ENCODE assay signal across 30 cellular contexts in genomic region chr2:137117385-137117784, GRCh38.
A peak's percentile ranks its signal among the peaks of the same experiment; 100 is the strongest.
DNase-seq lines count a peak whose midpoint lies in the region; ATAC-seq, FAIRE-seq and TF ChIP-seq lines count a peak whose summit lies in the region.
"Had no signal": no experiment of that assay in that cellular context is flagged by ENCODE, and none has a peak within 500 bp of the region (broad histone marks: within the 10 kb centered on the region; RNA-seq: fewer than 3 reads in every experiment).

No MANE protein-coding gene starts in this region.

- H3K4me3 ChIP-seq in HepG2 (replicated peaks in 1 of 3; ENCODE audit: insufficient read depth in 1 of 3, low read depth in 2 of 3, low read length in 3 of 3) (no peak overlapping the region), right lobe of liver (no peak overlapping the region), astrocyte of the spinal cord (ENCODE audit: low read depth, low read length) (no peak overlapping the region), left ventricle myocardium inferior (no peak overlapping the region)
- H3K4me3 ChIP-seq: neural progenitor cell, prostate gland, smooth muscle cell, upper lobe of right lung had no signal

- TF ChIP-seq EP300 in HepG2 (IDR thresholded peaks at IDR 0.05; ENCODE audit: low read depth in 2 of 2, low read length in 2 of 2) (no peak), HepG2 (CRISPR knock-in tag; IDR thresholded peaks at IDR 0.05; ENCODE audit: borderline replicate concordance) (no peak)

- no TSS peak for BruUV-seq in HepG2 (replicated peaks; lab: Mats Ljungman, UMichigan)

- peak; percentile 38 for DNase-seq in HepG2 (ENCODE audit: low spot score)
- DNase-seq in right lobe of liver = no peak
- DNase-seq in astrocyte of the spinal cord (ENCODE audit: low read depth, low spot score) = peak; percentile 24
- peak; percentile 70 for DNase-seq in iris pigment epithelial cell (ENCODE audit: low read depth)
- no peak for DNase-seq in left ventricle myocardium inferior
- no peak for DNase-seq in iPS-NIHi11 (ENCODE audit: low spot score)
- DNase-seq: 8988T; activated CD4-positive, alpha-beta T cell treated with anti-CD3 and anti-CD28 coated beads, Interleukin-2, amount 50 U/mL, for 4 hours; activated CD4-positive, CD25-positive, alpha-beta regulatory T cell; aorta; BE2C; DMS153; foreskin melanocyte; NCI-H1048; NCI-H1930; NCI-H2227 treated with DMSO at 0.1 percent for 48 hours; NCI-H69; stimulated activated CD4-positive, alpha-beta T cell treated with anti-CD3 and anti-CD28 coated beads, Interleukin-2, amount 100 ng/mL, for 24 hours; T1000; upper lobe of right lung had no signal

- no peak for TF ChIP-seq POLR2A in HepG2 (IDR thresholded peaks at IDR 0.05; ENCODE audit: insufficient read depth in 1 of 2, low read depth in 2 of 2, low read length in 2 of 2)
- no peak for TF ChIP-seq POLR2A in right lobe of liver (IDR thresholded peaks at IDR 0.05)

- FAIRE-seq in HepG2 (lab: Jason Lieb, UNC) = no peak
- FAIRE-seq: G401.6, GM18507, H1, keratinocyte had no signal

- H3K79me2 ChIP-seq in HepG2 (ENCODE audit: insufficient read depth, low read length) = no peaks in the 10 kb centered on the region

- no peak overlapping the region for H3K9ac ChIP-seq in HepG2 (ENCODE audit: insufficient read depth, low read depth, low read length)
- H3K9ac ChIP-seq: neural progenitor cell had no signal

- no peaks in the 10 kb centered on the region for H4K20me1 ChIP-seq in HepG2 (ENCODE audit: insufficient read depth, low read length)

- POLR2A ChIA-PET in HepG2 (lab: Yijun Ruan, JAX) = no interaction called here

- no peaks in the 10 kb centered on the region for H3K9me3 ChIP-seq in HepG2 (ENCODE audit: low read length)
- H3K9me3 ChIP-seq in right lobe of liver = no peaks in the 10 kb centered on the region
- no peaks in the 10 kb centered on the region for H3K9me3 ChIP-seq in left ventricle myocardium inferior (replicated peaks)
- H3K9me3 ChIP-seq: BE2C, prostate gland, upper lobe of right lung had no signal

- TF ChIP-seq RAD21 in HepG2 (CRISPR knock-in tag; IDR thresholded peaks at IDR 0.05) = no peak

- H2AFZ ChIP-seq in HepG2 (ENCODE audit: low read length) = no peak overlapping the region
- H2AFZ ChIP-seq: neural progenitor cell had no signal

- H3K36me3 ChIP-seq in HepG2 (replicated peaks in 1 of 2; ENCODE audit: control insufficient read depth in 1 of 2, insufficient read depth in 2 of 2, low read length in 2 of 2) (no peaks in the 10 kb centered on the region), right lobe of liver (no peaks in the 10 kb centered on the region), left ventricle myocardium inferior (no peaks in the 10 kb centered on the region)
- H3K36me3 ChIP-seq: BE2C, neural progenitor cell, prostate gland, upper lobe of right lung had no signal

- H3K4me1 ChIP-seq in HepG2 (ENCODE audit: insufficient read depth, low read length) (no peaks in the 10 kb centered on the region), right lobe of liver (no peaks in the 10 kb centered on the region), left ventricle myocardium inferior (no peaks in the 10 kb centered on the region)
- H3K4me1 ChIP-seq: BE2C, neural progenitor cell, prostate gland, upper lobe of right lung had no signal

- H3K27ac ChIP-seq in HepG2 (ENCODE audit: extremely low read length, insufficient read depth, low read length) (no peak overlapping the region), right lobe of liver (no peak overlapping the region), left ventricle myocardium inferior (replicated peaks) (no peak overlapping the region)
- H3K27ac ChIP-seq: epithelial cell of prostate, neural progenitor cell, prostate gland, upper lobe of right lung had no signal

- H3K27me3 ChIP-seq in HepG2 (ENCODE audit: control insufficient read depth in 1 of 2, insufficient read depth in 2 of 2, low read length in 2 of 2) (no peaks in the 10 kb centered on the region), right lobe of liver (no peaks in the 10 kb centered on the region), left ventricle myocardium inferior (ENCODE audit: low read depth) (no peaks in the 10 kb centered on the region)
- H3K27me3 ChIP-seq: BE2C, neural progenitor cell, upper lobe of right lung had no signal

- in situ Hi-C loops in HepG2 (cut with HindIII; ENCODE audit: extremely low pct_ligation_motif_present, low pct_unique_long_range_greater_than_20kb) (no loop called here), astrocyte of the spinal cord (cut with HindIII; ENCODE audit: low sequenced_read_pairs) (no loop called here)

- intact Hi-C loops in HepG2 (cut with micrococcal nuclease; ENCODE audit: unreplicated experiment) (no loop called here), right lobe of liver (cut with DNase I) (no loop called here), left ventricle myocardium inferior (cut with micrococcal nuclease) (no loop called here)

- CTCF ChIA-PET in HepG2 (lab: Yijun Ruan, JAX; ENCODE audit: low intra/inter-chr PET ratio, low total read pairs) = no interaction called here

- H3K4me2 ChIP-seq in HepG2 (ENCODE audit: low read depth, low read length) = no peak overlapping the region
- H3K4me2 ChIP-seq: neural progenitor cell, smooth muscle cell had no signal

- ATAC-seq in HepG2 = peak; percentile 80
- ATAC-seq in right lobe of liver = no peak
- ATAC-seq in HG03045 (IDR thresholded peaks at IDR 0.05; ENCODE audit: unreplicated experiment) = no peak
- no peak for ATAC-seq in HG03108 (IDR thresholded peaks at IDR 0.05; ENCODE audit: unreplicated experiment)
- ATAC-seq: upper lobe of right lung had no signal

- TF ChIP-seq CTCF in HepG2 (CRISPR knock-in tag; IDR thresholded peaks at IDR 0.05) (no peak), right lobe of liver (IDR thresholded peaks at IDR 0.05) (no peak), astrocyte of the spinal cord (IDR thresholded peaks at IDR 0.05; ENCODE audit: low read depth, low read length) (no peak), left ventricle myocardium inferior (IDR thresholded peaks at IDR 0.05; ENCODE audit: borderline replicate concordance) (no peak)

TF ChIP-seq in HepG2, 621 proteins besides CTCF, POLR2A, EP300 and RAD21 (continues in another document):
- TF ChIP-seq IRF2 (CRISPR knock-in tag; IDR thresholded peaks at IDR 0.05) = no peak
- TF ChIP-seq ZNF609 (CRISPR knock-in tag; IDR thresholded peaks at IDR 0.05; ENCODE audit: borderline replicate concordance) = no peak
- TF ChIP-seq ZKSCAN5 (CRISPR knock-in tag; IDR thresholded peaks at IDR 0.05) = no peak
- 0 out of 2 replicates have a peak, but pooled peaks have one; percentile 44 for TF ChIP-seq SMARCE1 (IDR thresholded peaks at IDR 0.05; ENCODE audit: borderline replicate concordance)
- peak; percentile 73 for TF ChIP-seq CEBPG (CRISPR knock-in tag; IDR thresholded peaks at IDR 0.05)
- TF ChIP-seq SMYD3 (CRISPR knock-in tag; IDR thresholded peaks at IDR 0.05) = no peak

Comparison
In these comparisons a context has a peak if more than half of its experiments do, and no peak if none do; other contexts are left out.
1. DNase-seq: peak in HepG2 (single experiment), astrocyte of the spinal cord (single experiment) and iris pigment epithelial cell (single experiment); none in right lobe of liver (0 of 3), left ventricle myocardium inferior (single experiment) and iPS-NIHi11 (single experiment).